In genomic region chr4:158681630-158682029, GRCh38 we compare ENCODE assay signal across 18 cellular contexts. TPM values are rescaled to one million over a fixed set of nuclear protein-coding genes. Genes with fewer than 3 reads are reported as not detected.
DNase-seq lines count a peak whose midpoint lies in the region; ATAC-seq, FAIRE-seq and TF ChIP-seq lines count a peak whose summit lies in the region.
"Had no signal": no experiment of that assay in that cellular context is flagged by ENCODE, and none has a peak within 500 bp of the region (broad histone marks: within the 10 kb centered on the region; RNA-seq: fewer than 3 reads in every experiment).

No MANE protein-coding gene starts in this region.

- POLR2A ChIA-PET in HepG2 (lab: Yijun Ruan, JAX), result no interaction called here

- H4K20me1 ChIP-seq in HepG2 (ENCODE audit: insufficient read depth, low read length), result no peaks in the 10 kb centered on the region
- H4K20me1 ChIP-seq: BLaER1 had no signal

- intact Hi-C loops in mucosa of descending colon (cut with DNase I, micrococcal nuclease) (no loop called here), HepG2 (cut with micrococcal nuclease; ENCODE audit: unreplicated experiment) (no loop called here)

- H3K36me3 ChIP-seq in endocrine pancreas (ENCODE audit: control insufficient read depth, insufficient read depth, low read length) (no peaks in the 10 kb centered on the region), mucosa of descending colon (ENCODE audit: low read depth) (no peaks in the 10 kb centered on the region), HepG2 (replicated peaks in 1 of 2; ENCODE audit: control insufficient read depth in 1 of 2, insufficient read depth in 2 of 2, low read length in 2 of 2) (no peaks in the 10 kb centered on the region)

- H2AFZ ChIP-seq in HepG2 (ENCODE audit: low read length), result no peak overlapping the region

- no peaks in the 10 kb centered on the region for H3K4me1 Mint-ChIP-seq in osteocyte (ENCODE audit: unreplicated experiment)
- H3K4me1 Mint-ChIP-seq: IgD-negative memory B cell had no signal

- H3K9ac ChIP-seq in endocrine pancreas (ENCODE audit: control insufficient read depth, insufficient read depth, low read length) (no peak overlapping the region), HepG2 (ENCODE audit: insufficient read depth, low read depth, low read length) (no peak overlapping the region)
- H3K9ac ChIP-seq: BLaER1 had no signal

- no peaks in the 10 kb centered on the region for H3K79me2 ChIP-seq in HepG2 (ENCODE audit: insufficient read depth, low read length)

- H3K4me2 ChIP-seq in HepG2 (ENCODE audit: low read depth, low read length), result no peak overlapping the region
- H3K4me2 ChIP-seq: BLaER1 had no signal

- H3K9me3 Mint-ChIP-seq in osteocyte (ENCODE audit: unreplicated experiment), result no peaks in the 10 kb centered on the region
- H3K9me3 Mint-ChIP-seq: CD8-positive, alpha-beta memory T cell; H9; IgD-negative memory B cell had no signal

- H3K4me3 ChIP-seq in endocrine pancreas (ENCODE audit: control insufficient read depth, insufficient read depth, low read length), result peak overlapping the region; percentile 47
- no peak overlapping the region for H3K4me3 ChIP-seq in mucosa of descending colon
- no peak overlapping the region for H3K4me3 ChIP-seq in HepG2 (replicated peaks in 1 of 3; ENCODE audit: insufficient read depth in 1 of 3, low read depth in 2 of 3, low read length in 3 of 3)
- H3K4me3 ChIP-seq: BLaER1, GM12878 had no signal

- peaks cover 23% of the 10 kb centered on the region for H3K36me3 Mint-ChIP-seq in osteocyte (ENCODE audit: unreplicated experiment)

- no peaks in the 10 kb centered on the region for H3K27me3 ChIP-seq in endocrine pancreas (ENCODE audit: control insufficient read depth, insufficient read depth, low read length)
- H3K27me3 ChIP-seq in HepG2 (ENCODE audit: control insufficient read depth in 1 of 2, insufficient read depth in 2 of 2, low read length in 2 of 2), result no peaks in the 10 kb centered on the region
- H3K27me3 ChIP-seq: BLaER1 had no signal

- no peak for TF ChIP-seq CTCF in mucosa of descending colon (IDR thresholded peaks at IDR 0.05)
- no peak for TF ChIP-seq CTCF in osteocyte (IDR thresholded peaks at IDR 0.05)
- TF ChIP-seq CTCF in HepG2 (CRISPR knock-in tag; IDR thresholded peaks at IDR 0.05), result no peak

- FAIRE-seq in G401.6 (lab: Jason Lieb, UNC), result peak; percentile 15
- FAIRE-seq in HepG2 (lab: Jason Lieb, UNC), result no peak
- FAIRE-seq: GM12878, GM18507 had no signal

- H3K27ac Mint-ChIP-seq in osteocyte (ENCODE audit: unreplicated experiment), result no peak overlapping the region
- H3K27ac Mint-ChIP-seq: CD8-positive, alpha-beta memory T cell; H9; IgD-negative memory B cell had no signal

- H3K4me1 ChIP-seq in endocrine pancreas (ENCODE audit: control insufficient read depth, insufficient read depth, low read length) (peaks cover 18% of the 10 kb centered on the region), mucosa of descending colon (ENCODE audit: low read depth) (no peaks in the 10 kb centered on the region), HepG2 (ENCODE audit: insufficient read depth, low read length) (no peaks in the 10 kb centered on the region)
- H3K4me1 ChIP-seq: BLaER1 had no signal

- TF ChIP-seq RAD21 in HepG2 (CRISPR knock-in tag; IDR thresholded peaks at IDR 0.05), result no peak

- CTCF ChIA-PET in HepG2 (lab: Yijun Ruan, JAX; ENCODE audit: low intra/inter-chr PET ratio, low total read pairs), result no interaction called here

- H3K27me3 Mint-ChIP-seq in osteocyte (ENCODE audit: unreplicated experiment), result no peaks in the 10 kb centered on the region
- H3K27me3 Mint-ChIP-seq: CD8-positive, alpha-beta memory T cell; IgD-negative memory B cell had no signal

- TF ChIP-seq POLR2A in HepG2 (IDR thresholded peaks at IDR 0.05; ENCODE audit: insufficient read depth in 1 of 2, low read depth in 2 of 2, low read length in 2 of 2), result no peak

- in situ Hi-C loops in HepG2 (cut with HindIII; ENCODE audit: extremely low pct_ligation_motif_present, low pct_unique_long_range_greater_than_20kb), result no loop called here

- H3K9me3 ChIP-seq in endocrine pancreas (ENCODE audit: control insufficient read depth, low read length) (no peaks in the 10 kb centered on the region), mucosa of descending colon (no peaks in the 10 kb centered on the region), HepG2 (ENCODE audit: low read length) (no peaks in the 10 kb centered on the region)
- H3K9me3 ChIP-seq: BLaER1, Caco-2 had no signal

- DNase-seq in NCI-H2081 treated with DMSO at 0.1 percent for 48 hours (lab: John Stamatoyannopoulos, UW) (peak; percentile 19), mucosa of descending colon (no peak), NCI-H1092 treated with DMSO at 0.1 percent for 48 hours (lab: John Stamatoyannopoulos, UW) (no peak), osteocyte (ENCODE audit: extremely low spot score, unreplicated experiment) (no peak), HepG2 (ENCODE audit: low spot score) (no peak)
- DNase-seq: 8988T; AML-193; Caco-2; CD8-positive, alpha-beta memory T cell; DMS53; GOT3; H9 had no signal

- H3K4me3 Mint-ChIP-seq in osteocyte (ENCODE audit: unreplicated experiment), result no peak overlapping the region
- H3K4me3 Mint-ChIP-seq: CD8-positive, alpha-beta memory T cell; H9; IgD-negative memory B cell had no signal

- ATAC-seq in mucosa of descending colon (peak; percentile 38), HepG2 (no peak)
- ATAC-seq: GM12878 had no signal

- TF ChIP-seq EP300 in HepG2 (IDR thresholded peaks at IDR 0.05; ENCODE audit: low read depth in 2 of 2, low read length in 2 of 2) (no peak), HepG2 (CRISPR knock-in tag; IDR thresholded peaks at IDR 0.05; ENCODE audit: borderline replicate concordance) (no peak)

- no TSS peak for BruUV-seq in HepG2 (replicated peaks; lab: Mats Ljungman, UMichigan)

- 88% methylated on average over 1 of the region's 1 CpG for WGBS in HepG2 (ENCODE audit: low lambda C conversion rate)

- no peak overlapping the region for H3K27ac ChIP-seq in HepG2 (ENCODE audit: extremely low read length, insufficient read depth, low read length)
- H3K27ac ChIP-seq: BLaER1 had no signal

RNA-seq across cellular contexts. Expression of gene ETFDH, which starts 9.5 kb away (rescaled TPM):
- total RNA-seq in mucosa of descending colon (10 to 100 TPM; 49.2 to 67.1 (median 50.2) TPM), osteocyte (22.7 and 25.9 TPM in 2 replicates), HepG2 (2016; rRNA removed; fragmentation: Illumina TruSeq; extraction: Trizol) (13.5 and 14.7 TPM in 2 replicates)
- total RNA-seq in HepG2 (2016; cell fraction: cytosol; rRNA removed; fragmentation: Illumina TruSeq; extraction: Trizol; ENCODE audit: low read depth), result 1.3 and 2.5 TPM in 2 replicates
- total RNA-seq in HepG2 (2016; cell fraction: insoluble cytoplasmic fraction; rRNA removed; fragmentation: Illumina TruSeq; extraction: Trizol), result 13.3 and 15.5 TPM in 2 replicates
- total RNA-seq in HepG2 (2016; cell fraction: membrane; rRNA removed; fragmentation: Illumina TruSeq; extraction: Trizol), result 5.0 and 6.4 TPM in 2 replicates
- 9.4 and 10.2 TPM in 2 replicates for total RNA-seq in HepG2 (2016; cell fraction: nucleus; rRNA removed; fragmentation: Illumina TruSeq; extraction: Trizol)
- 15.3 and 17.8 TPM in 2 replicates for polyA plus RNA-seq in HepG2 (2011; rRNA removed)
- 8.7 and 14.2 TPM in 2 replicates for polyA plus RNA-seq in HepG2 (2011; cell fraction: cytosol; rRNA removed)
- 16.8 and 22.3 TPM in 2 replicates for polyA plus RNA-seq in HepG2 (2011; cell fraction: nucleus; rRNA removed)
- polyA plus RNA-seq in HepG2 (2012), result 14.6 and 17.9 TPM in 2 replicates
- polyA plus RNA-seq in HepG2 (2016; cell fraction: cytosol; fragmentation: Illumina TruSeq; extraction: Trizol; ENCODE audit: low read depth), result 1.8 and 2.1 TPM in 2 replicates
- polyA plus RNA-seq in HepG2 (2016; cell fraction: insoluble cytoplasmic fraction; fragmentation: Illumina TruSeq; extraction: Trizol; ENCODE audit: low read depth), result 12.4 and 13.8 TPM in 2 replicates
- polyA plus RNA-seq in HepG2 (2016; cell fraction: membrane; fragmentation: Illumina TruSeq; extraction: Trizol; ENCODE audit: low read depth), result 2.8 and 4.3 TPM in 2 replicates
- 14.5 and 18.5 TPM in 2 replicates for polyA plus RNA-seq in HepG2 (2016; cell fraction: nucleus; fragmentation: Illumina TruSeq; extraction: Trizol; ENCODE audit: insufficient read depth, low read depth)
- polyA minus RNA-seq in HepG2 (2011; rRNA and poly(A)+ RNA removed; ENCODE audit: low replicate concordance), result 1.8 and 8.8 TPM in 2 replicates
- polyA minus RNA-seq in HepG2 (2011; cell fraction: cytosol; rRNA and poly(A)+ RNA removed), result 8.0 and 13.9 TPM in 2 replicates
- polyA minus RNA-seq in HepG2 (2011; cell fraction: nucleus; rRNA and poly(A)+ RNA removed), result 19.4 and 23.9 TPM in 2 replicates

RNA-seq across cellular contexts. Expression of gene C4orf46, which starts 9.9 kb away (rescaled TPM):
- 1 to 10 TPM; 2.4 to 6.3 (median 3.6) TPM for total RNA-seq in mucosa of descending colon
- total RNA-seq in osteocyte, result 8.3 and 9.7 TPM in 2 replicates
- 10.4 and 16.7 TPM in 2 replicates for total RNA-seq in HepG2 (2016; rRNA removed; fragmentation: Illumina TruSeq; extraction: Trizol)
- total RNA-seq in HepG2 (2016; cell fraction: cytosol; rRNA removed; fragmentation: Illumina TruSeq; extraction: Trizol; ENCODE audit: low read depth), result 1.1 and 1.7 TPM in 2 replicates
- 10.1 and 15.4 TPM in 2 replicates for total RNA-seq in HepG2 (2016; cell fraction: insoluble cytoplasmic fraction; rRNA removed; fragmentation: Illumina TruSeq; extraction: Trizol)
- total RNA-seq in HepG2 (2016; cell fraction: membrane; rRNA removed; fragmentation: Illumina TruSeq; extraction: Trizol), result 6.0 and 7.4 TPM in 2 replicates
- 7.4 and 8.1 TPM in 2 replicates for total RNA-seq in HepG2 (2016; cell fraction: nucleus; rRNA removed; fragmentation: Illumina TruSeq; extraction: Trizol)
- polyA plus RNA-seq in HepG2 (2011; rRNA removed), result 5.4 and 8.5 TPM in 2 replicates
- polyA plus RNA-seq in HepG2 (2011; cell fraction: cytosol; rRNA removed), result 2.6 and 3.0 TPM in 2 replicates
- 1.3 and 2.1 TPM in 2 replicates for polyA plus RNA-seq in HepG2 (2011; cell fraction: nucleus; rRNA removed)
- 3.0 and 5.0 TPM in 2 replicates for polyA plus RNA-seq in HepG2 (2012)
- polyA plus RNA-seq in HepG2 (2016; cell fraction: cytosol; fragmentation: Illumina TruSeq; extraction: Trizol; ENCODE audit: low read depth), result 0.98 and 1.2 TPM in 2 replicates
- polyA plus RNA-seq in HepG2 (2016; cell fraction: insoluble cytoplasmic fraction; fragmentation: Illumina TruSeq; extraction: Trizol; ENCODE audit: low read depth), result 22.6 and 22.9 TPM in 2 replicates
- polyA plus RNA-seq in HepG2 (2016; cell fraction: membrane; fragmentation: Illumina TruSeq; extraction: Trizol; ENCODE audit: low read depth), result 5.1 and 5.5 TPM in 2 replicates
- 10.1 and 10.7 TPM in 2 replicates for polyA plus RNA-seq in HepG2 (2016; cell fraction: nucleus; fragmentation: Illumina TruSeq; extraction: Trizol; ENCODE audit: insufficient read depth, low read depth)
- 1.7 TPM in 2 replicates for polyA minus RNA-seq in HepG2 (2011; rRNA and poly(A)+ RNA removed; ENCODE audit: low replicate concordance)
- polyA minus RNA-seq in HepG2 (2011; cell fraction: cytosol; rRNA and poly(A)+ RNA removed), result 2.9 and 3.5 TPM in 2 replicates
- 3.0 and 4.0 TPM in 2 replicates for polyA minus RNA-seq in HepG2 (2011; cell fraction: nucleus; rRNA and poly(A)+ RNA removed)

RNA-seq across cellular contexts. Expression of gene PPID, which starts 41.6 kb away (rescaled TPM):
- total RNA-seq in mucosa of descending colon (10 to 100 TPM; 19.7 to 23.9 (median 22.2) TPM), osteocyte (19.0 and 20.5 TPM in 2 replicates), HepG2 (2016; rRNA removed; fragmentation: Illumina TruSeq; extraction: Trizol) (63.4 and 73.3 TPM in 2 replicates)
- 10.1 and 10.4 TPM in 2 replicates for total RNA-seq in HepG2 (2016; cell fraction: cytosol; rRNA removed; fragmentation: Illumina TruSeq; extraction: Trizol; ENCODE audit: low read depth)
- 59.6 and 76.4 TPM in 2 replicates for total RNA-seq in HepG2 (2016; cell fraction: insoluble cytoplasmic fraction; rRNA removed; fragmentation: Illumina TruSeq; extraction: Trizol)
- 22.4 and 23.0 TPM in 2 replicates for total RNA-seq in HepG2 (2016; cell fraction: membrane; rRNA removed; fragmentation: Illumina TruSeq; extraction: Trizol)
- total RNA-seq in HepG2 (2016; cell fraction: nucleus; rRNA removed; fragmentation: Illumina TruSeq; extraction: Trizol), result 24.7 and 25.4 TPM in 2 replicates
- polyA plus RNA-seq in HepG2 (2011; rRNA removed), result 14.1 and 15.4 TPM in 2 replicates
- polyA plus RNA-seq in HepG2 (2011; cell fraction: cytosol; rRNA removed), result 10.2 and 11.5 TPM in 2 replicates
- 10.6 and 15.9 TPM in 2 replicates for polyA plus RNA-seq in HepG2 (2011; cell fraction: nucleus; rRNA removed)
- 34.3 and 39.6 TPM in 2 replicates for polyA plus RNA-seq in HepG2 (2012)
- 8.0 TPM in 2 replicates for polyA plus RNA-seq in HepG2 (2016; cell fraction: cytosol; fragmentation: Illumina TruSeq; extraction: Trizol; ENCODE audit: low read depth)
- polyA plus RNA-seq in HepG2 (2016; cell fraction: insoluble cytoplasmic fraction; fragmentation: Illumina TruSeq; extraction: Trizol; ENCODE audit: low read depth), result 92.0 and 102 TPM in 2 replicates
- polyA plus RNA-seq in HepG2 (2016; cell fraction: membrane; fragmentation: Illumina TruSeq; extraction: Trizol; ENCODE audit: low read depth), result 15.5 and 16.2 TPM in 2 replicates
- 55.4 and 64.1 TPM in 2 replicates for polyA plus RNA-seq in HepG2 (2016; cell fraction: nucleus; fragmentation: Illumina TruSeq; extraction: Trizol; ENCODE audit: insufficient read depth, low read depth)
- 1.6 and 2.3 TPM in 2 replicates for polyA minus RNA-seq in HepG2 (2011; rRNA and poly(A)+ RNA removed; ENCODE audit: low replicate concordance)
- 6.8 and 9.3 TPM in 2 replicates for polyA minus RNA-seq in HepG2 (2011; cell fraction: cytosol; rRNA and poly(A)+ RNA removed)
- 11.7 and 14.8 TPM in 2 replicates for polyA minus RNA-seq in HepG2 (2011; cell fraction: nucleus; rRNA and poly(A)+ RNA removed)
